ENCODE assay signal across 30 cellular contexts in the genomic region with DNA sequence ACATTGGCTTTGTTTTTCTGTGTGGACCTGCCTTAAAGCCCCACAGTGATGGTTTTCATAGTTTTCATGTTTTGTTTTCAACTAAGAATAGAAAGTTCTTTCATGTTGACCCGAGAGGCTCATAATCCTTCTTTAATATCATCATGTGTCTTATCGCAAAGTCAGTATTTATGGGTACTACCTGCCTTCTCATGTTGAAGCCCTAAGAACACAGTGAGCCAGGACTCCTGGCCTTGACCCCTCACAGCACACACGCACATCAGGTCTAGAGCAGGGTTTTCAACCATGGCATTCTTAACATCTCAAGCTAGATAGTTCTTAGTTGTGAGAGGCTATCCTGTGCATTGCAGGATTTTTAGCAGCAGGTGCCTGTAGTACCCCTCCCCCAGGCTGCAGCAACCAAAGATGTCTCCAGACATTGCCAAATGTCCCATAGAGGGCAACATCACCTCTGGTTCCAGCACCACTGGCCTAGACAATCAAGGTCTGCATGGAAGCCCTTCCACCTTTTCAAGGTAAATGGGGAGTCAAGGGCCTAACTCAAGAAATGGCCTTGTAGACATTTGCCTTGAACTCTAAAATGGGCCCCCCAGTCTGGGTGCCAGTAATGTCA.
"Had no signal": no experiment of that assay in that cellular context is flagged by ENCODE, and none has a peak within 500 bp of the region (broad histone marks: within the 10 kb centered on the region; RNA-seq: fewer than 3 reads in every experiment).

No MANE protein-coding gene starts in this region.

- H3K4me1 Mint-ChIP-seq: activated CD4-positive, alpha-beta T cell treated with anti-CD3 and anti-CD28 coated beads for 36 hours; activated naive CD8-positive, alpha-beta T cell treated with anti-CD3 and anti-CD28 coated beads, Interleukin-2, amount 50 U/mL, for 24 hours; brain; WTC11 had no signal

- DNase-seq: activated CD4-positive, alpha-beta memory T cell treated with anti-CD3 and anti-CD28 coated beads for 36 hours; activated CD4-positive, alpha-beta T cell treated with anti-CD3 and anti-CD28 coated beads for 36 hours; activated CD4-positive, alpha-beta T cell treated with anti-CD3 and anti-CD28 coated beads, Interleukin-2, amount 50 U/mL, for 1 hour; activated CD8-positive, alpha-beta memory T cell treated with anti-CD3 and anti-CD28 coated beads, Interleukin-2, amount 50 U/mL, for 4 hours; activated effector memory CD4-positive, alpha-beta T cell treated with Interleukin-2 at 50 U/mL for 16 hours; activated naive CD4-positive, alpha-beta T cell treated with anti-CD3 and anti-CD28 coated beads, Interleukin-2, amount 10 ng/mL, durations not matched to agents 7 days and 5 days; activated naive CD8-positive, alpha-beta T cell treated with anti-CD3 and anti-CD28 coated beads, Interleukin-2, amount 50 U/mL, for 24 hours; activated T-cell treated with anti-CD3 and anti-CD28 coated beads for 4 hours; activated T-cell treated with anti-CD3 and anti-CD28 coated beads, Interleukin-2, amount 50 U/mL, for 48 hours; anterior cingulate cortex; caudate nucleus; cerebellar nuclear complex; KBM-7; NCI-H1092 treated with DMSO at 0.1 percent for 48 hours; NCI-H1417; NCI-H146; NCI-H187; NCI-H2029 treated with DMSO at 0.1 percent for 48 hours; NCI-H2107; NCI-H2171 treated with DMSO at 0.1 percent for 48 hours; NCI-H446 treated with DMSO at 0.1 percent for 48 hours; NCI-H69; PC-9; Right ventricle myocardium superior; SW 1271 had no signal

- H3K36me3 Mint-ChIP-seq: activated naive CD4-positive, alpha-beta T cell treated with anti-CD3 and anti-CD28 coated beads, Interleukin-2, amount 10 ng/mL, durations not matched to agents 7 days and 5 days; brain had no signal

- H3K4me2 ChIP-seq: PC-9 had no signal

- H3K27ac Mint-ChIP-seq: activated CD4-positive, alpha-beta memory T cell treated with anti-CD3 and anti-CD28 coated beads for 36 hours; activated CD4-positive, alpha-beta T cell treated with anti-CD3 and anti-CD28 coated beads for 36 hours; activated naive CD4-positive, alpha-beta T cell treated with anti-CD3 and anti-CD28 coated beads, Interleukin-2, amount 10 ng/mL, durations not matched to agents 7 days and 5 days; activated naive CD8-positive, alpha-beta T cell; activated naive CD8-positive, alpha-beta T cell treated with anti-CD3 and anti-CD28 coated beads, Interleukin-2, amount 50 U/mL, for 24 hours; brain; IgD-negative memory B cell; T-helper 2 cell treated with Interferon-gamma antibody and Interleukin-4, amounts not matched to agents 5 μg/mL and 100 μg/mL, for 36 hours; WTC11 had no signal

- H2AFZ ChIP-seq: PC-9 had no signal

- H3K27ac ChIP-seq: PC-9 had no signal

- H3K4me3 ChIP-seq: PC-9 had no signal

- H3K27me3 Mint-ChIP-seq: activated naive CD4-positive, alpha-beta T cell treated with anti-CD3 and anti-CD28 coated beads, Interleukin-2, amount 10 ng/mL, durations not matched to agents 7 days and 5 days had no signal

- H3K4me3 Mint-ChIP-seq: activated CD4-positive, alpha-beta memory T cell treated with anti-CD3 and anti-CD28 coated beads for 36 hours; activated CD4-positive, alpha-beta T cell treated with anti-CD3 and anti-CD28 coated beads for 36 hours; activated naive CD4-positive, alpha-beta T cell treated with anti-CD3 and anti-CD28 coated beads, Interleukin-2, amount 10 ng/mL, durations not matched to agents 7 days and 5 days; activated naive CD8-positive, alpha-beta T cell; activated naive CD8-positive, alpha-beta T cell treated with anti-CD3 and anti-CD28 coated beads, Interleukin-2, amount 50 U/mL, for 24 hours; brain; IgD-negative memory B cell; T-helper 2 cell treated with Interferon-gamma antibody and Interleukin-4, amounts not matched to agents 5 μg/mL and 100 μg/mL, for 36 hours; WTC11 had no signal
